ENCODE assay signal across 21 cellular contexts in the genomic region with DNA sequence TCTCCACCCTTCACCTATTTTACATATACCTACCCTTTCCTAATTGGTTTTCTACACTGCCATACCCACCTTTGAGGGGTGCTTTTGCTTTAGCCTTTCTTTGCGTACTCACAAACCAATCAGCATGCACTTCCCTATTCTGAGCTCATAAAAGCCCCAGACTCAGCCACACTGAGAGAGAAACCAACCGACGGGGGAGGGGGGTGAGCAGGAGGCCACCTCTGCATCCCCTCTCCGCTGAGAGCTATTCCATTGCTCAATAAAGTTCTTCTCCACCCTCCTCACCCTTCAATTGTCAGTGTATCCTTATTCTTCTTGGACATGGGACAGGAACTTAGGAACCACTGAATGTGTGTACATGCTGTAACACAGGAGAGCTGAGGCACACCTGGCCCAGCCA. TPM values are rescaled to one million over a fixed set of nuclear protein-coding genes. Genes with fewer than 3 reads are reported as not detected.
DNase-seq lines count a peak whose midpoint lies in the region; ATAC-seq, FAIRE-seq and TF ChIP-seq lines count a peak whose summit lies in the region.
"Had no signal": no experiment of that assay in that cellular context is flagged by ENCODE, and none has a peak within 500 bp of the region (broad histone marks: within the 10 kb centered on the region; RNA-seq: fewer than 3 reads in every experiment).

No MANE protein-coding gene starts in this region.

- H3K23me2 ChIP-seq in H9 (ENCODE audit: insufficient read length, low read depth, low read length, poor library complexity, severe bottlenecking) = no peaks in the 10 kb centered on the region

- no peak for FAIRE-seq in GM12891 (lab: Jason Lieb, UNC)
- FAIRE-seq: GM19239 had no signal

- H3K4ac ChIP-seq in H9 (ENCODE audit: low read depth, low read length) = no peak overlapping the region
- no peak overlapping the region for H3K4ac ChIP-seq in mesenchymal stem cell (ENCODE audit: low read depth in 1 of 2, low read length in 2 of 2)

- peaks cover 11 to 20% of the 10 kb centered on the region in 2 experiments for H3K9me3 Mint-ChIP-seq in H9

- H2BK15ac ChIP-seq in H9 (ENCODE audit: low read depth, low read length) (no peak overlapping the region), mesenchymal stem cell (ENCODE audit: low read depth, poor library complexity, severe bottlenecking) (no peak overlapping the region)

- H3K4me1 Mint-ChIP-seq in H9 = no peaks in the 10 kb centered on the region

- H3K9me3 ChIP-seq in H9 (ENCODE audit: control insufficient read depth, low read depth, low read length) (peaks cover 11% of the 10 kb centered on the region), OCI-LY7 (ENCODE audit: low read length) (peaks cover 21% of the 10 kb centered on the region), mesenchymal stem cell (ENCODE audit: control insufficient read depth, low read length) (peaks cover 12% of the 10 kb centered on the region)

- no peak for ATAC-seq in HG02884 (IDR thresholded peaks at IDR 0.05; ENCODE audit: unreplicated experiment)
- ATAC-seq in GM18909 (IDR thresholded peaks at IDR 0.05; ENCODE audit: poor library complexity, unreplicated experiment) = no peak
- ATAC-seq in GM21526 (IDR thresholded peaks at IDR 0.05; ENCODE audit: low FRiP score, unreplicated experiment) = no peak
- ATAC-seq: HCT116, PC-3 had no signal

- H3K79me2 ChIP-seq in H9 (ENCODE audit: insufficient read depth, low read length) = no peaks in the 10 kb centered on the region
- H3K79me2 ChIP-seq in OCI-LY7 (ENCODE audit: insufficient read depth, low read depth, low read length) = no peaks in the 10 kb centered on the region

- H3K79me1 ChIP-seq in H9 (ENCODE audit: insufficient read depth, low read depth, low read length, poor library complexity, severe bottlenecking) (no peaks in the 10 kb centered on the region), mesenchymal stem cell (replicated peaks; ENCODE audit: low read length, poor library complexity, severe bottlenecking) (no peaks in the 10 kb centered on the region)

- H4K91ac ChIP-seq in H9 (ENCODE audit: insufficient read length, low read depth, low read length) (no peak overlapping the region), mesenchymal stem cell (ENCODE audit: low read length) (no peak overlapping the region)

- no peak overlapping the region for H4K5ac ChIP-seq in H9 (ENCODE audit: insufficient read length, low read depth, low read length)

- H3K27ac Mint-ChIP-seq in H9 = no peak overlapping the region
- H3K27ac Mint-ChIP-seq: CD4-positive, alpha-beta T cell; T-helper 1 cell treated with Interleukin-12 subunit alpha and Interleukin-12 subunit beta and Interleukin-4 antibody, amounts not matched to agents 30 μg/mL and 1 μg/mL, for 36 hours had no signal

- TF ChIP-seq CTCF in H9 (conservative IDR thresholded peaks at IDR 0.05) (no peak), OCI-LY7 (conservative IDR thresholded peaks at IDR 0.05; ENCODE audit: low read length) (no peak)

- TF ChIP-seq POLR2A in GM12891 (IDR thresholded peaks at IDR 0.05; ENCODE audit: low read depth, low read length) = no peak

- H3K9ac ChIP-seq in H9 (ENCODE audit: extremely low read depth, insufficient read length, low read length) (no peak overlapping the region), mesenchymal stem cell (ENCODE audit: low read length) (no peak overlapping the region)
- H3K9ac ChIP-seq: BLaER1 had no signal

- CTCF ChIA-PET in OCI-LY7 (lab: Charles Lee; ENCODE audit: unreplicated experiment) = no interaction called here

- H3K4me2 ChIP-seq in H9 (ENCODE audit: insufficient read depth, insufficient read length, low read length) (no peak overlapping the region), OCI-LY7 (ENCODE audit: low read length) (no peak overlapping the region), mesenchymal stem cell (ENCODE audit: low read length, poor library complexity, severe bottlenecking) (no peak overlapping the region)
- H3K4me2 ChIP-seq: BLaER1 had no signal

- peaks cover 18% of the 10 kb centered on the region for H3K27me3 ChIP-seq in H9 (ENCODE audit: insufficient read depth, low read length)
- H3K27me3 ChIP-seq in mesenchymal stem cell (ENCODE audit: control insufficient read depth in 1 of 2, insufficient read depth in 1 of 2, low read length in 2 of 2) = peaks cover 0 to 6% of the 10 kb centered on the region in 2 experiments

- no peak for DNase-seq in GM12891 (ENCODE audit: insufficient read length, low spot score)
- peak; percentile 58 for DNase-seq in H9
- DNase-seq in OCI-LY7 (ENCODE audit: low spot score) = peak; percentile 9
- no peak for DNase-seq in mesenchymal stem cell
- DNase-seq: CD4-positive, alpha-beta T cell; COR-L47; GDM1; IMR-90; Kasumi-1; NCI-H1048; NCI-H1417 treated with DMSO at 0.1 percent for 48 hours; NCI-H187; PC-3; Right ventricle myocardium superior had no signal

- H3K27ac ChIP-seq in H9 (ENCODE audit: insufficient read length, low read depth, low read length) (no peak overlapping the region), OCI-LY7 (ENCODE audit: low read depth, low read length, poor library complexity, severe bottlenecking) (no peak overlapping the region), mesenchymal stem cell (ENCODE audit: low read length, poor library complexity, severe bottlenecking) (no peak overlapping the region)
- H3K27ac ChIP-seq: BLaER1 had no signal

- H3K36me3 Mint-ChIP-seq in H9 (ENCODE audit: insufficient read depth in 1 of 3, low read depth in 3 of 3) = peaks cover 0 to 4% (median 1%) of the 10 kb centered on the region in 3 experiments; a peak in 4 of 7 replicates

- no peak overlapping the region for H2AK5ac ChIP-seq in H9 (ENCODE audit: insufficient read length, low read length)
- H2AK5ac ChIP-seq in mesenchymal stem cell (ENCODE audit: low read length, severe bottlenecking) = no peak overlapping the region

- no CpG with 5 or more reads among the region's 4 CpGs for WGBS in H9 (ENCODE audit: extremely low coverage, insufficient read length, low lambda C conversion rate)
- WGBS in mesenchymal stem cell = 43% methylated on average over 3 of the region's 4 CpGs

- H3K9me2 ChIP-seq in OCI-LY7 (ENCODE audit: insufficient read depth, low read length) = no peaks in the 10 kb centered on the region

- no peak overlapping the region for H3T11ph ChIP-seq in H9 (ENCODE audit: low read length)

- H4K20me1 ChIP-seq in H9 (ENCODE audit: control insufficient read depth, insufficient read depth, insufficient read length) (no peaks in the 10 kb centered on the region), OCI-LY7 (ENCODE audit: insufficient read depth, low read length) (no peaks in the 10 kb centered on the region)
- H4K20me1 ChIP-seq: BLaER1 had no signal

- H3K14ac ChIP-seq in H9 (ENCODE audit: insufficient read depth, low read length) (no peak overlapping the region), mesenchymal stem cell (ENCODE audit: low read length in 2 of 2) (peak overlapping the region in 1 of 2 experiments; percentile 83)

- no peak overlapping the region for H3K56ac ChIP-seq in H9 (ENCODE audit: insufficient read length, low read depth, low read length)

- no peak overlapping the region; a peak in 1 of 5 replicates for H3K4me3 Mint-ChIP-seq in H9
- H3K4me3 Mint-ChIP-seq: CD4-positive, alpha-beta T cell; T-helper 1 cell treated with Interleukin-12 subunit alpha and Interleukin-12 subunit beta and Interleukin-4 antibody, amounts not matched to agents 30 μg/mL and 1 μg/mL, for 36 hours had no signal

- H2AFZ ChIP-seq in H9 (ENCODE audit: low read length) = no peak overlapping the region
- no peak overlapping the region for H2AFZ ChIP-seq in OCI-LY7 (ENCODE audit: low read length)
- no peak overlapping the region for H2AFZ ChIP-seq in mesenchymal stem cell (ENCODE audit: low read depth, low read length)

- intact Hi-C loops in OCI-LY7 (cut with micrococcal nuclease; ENCODE audit: unreplicated experiment) = loop anchor here (10.0 kb wide), 1 partner anchor 157 kb away; a partner anchor contains a TSS

- no peak overlapping the region for H2BK12ac ChIP-seq in H9 (ENCODE audit: insufficient read length, low read depth, low read length)
- H2BK12ac ChIP-seq in mesenchymal stem cell (ENCODE audit: low read length in 2 of 2) = no peak overlapping the region

- H3K18ac ChIP-seq in H9 (ENCODE audit: insufficient read length, low read depth, low read length) = no peak overlapping the region
- H3K18ac ChIP-seq in mesenchymal stem cell (ENCODE audit: low read depth in 1 of 2, low read length in 2 of 2) = peak overlapping the region in 1 of 2 experiments; percentile 72

- H3K4me3 ChIP-seq in OCI-LY7 (ENCODE audit: low read depth, low read length, poor library complexity, severe bottlenecking) (no peak overlapping the region), mesenchymal stem cell (ENCODE audit: insufficient read depth in 1 of 2, low read depth in 1 of 2, low read length in 2 of 2) (no peak overlapping the region)
- H3K4me3 ChIP-seq: BLaER1 had no signal

- POLR2A ChIA-PET in OCI-LY7 (lab: Charles Lee) = interaction anchor here (0.6 kb wide), 1 partner anchor 57 kb away, joined by 5 read pairs; no protein-coding TSS in a partner anchor

- H3K4me1 ChIP-seq in H9 (ENCODE audit: insufficient read depth, low read length) (no peaks in the 10 kb centered on the region), OCI-LY7 (ENCODE audit: insufficient read depth, low read length, poor library complexity, severe bottlenecking) (no peaks in the 10 kb centered on the region), mesenchymal stem cell (ENCODE audit: control insufficient read depth, insufficient read depth, low read depth, low read length) (peaks cover 1% of the 10 kb centered on the region)
- H3K4me1 ChIP-seq: BLaER1 had no signal

- BruUV-seq in OCI-LY7 (replicated peaks; lab: Mats Ljungman, UMichigan) = no TSS peak

- H3K23ac ChIP-seq in H9 (ENCODE audit: insufficient read length, low read depth, low read length) (no peak overlapping the region), mesenchymal stem cell (ENCODE audit: low read length in 2 of 2) (no peak overlapping the region)

- H3K36me3 ChIP-seq in OCI-LY7 (ENCODE audit: insufficient read depth, low read length) (no peaks in the 10 kb centered on the region), mesenchymal stem cell (ENCODE audit: control insufficient read depth in 1 of 2, insufficient read depth in 2 of 2, low read depth in 1 of 2, low read length in 2 of 2) (no peaks in the 10 kb centered on the region)

- peaks cover 100% of the 10 kb centered on the region for H3K27me3 Mint-ChIP-seq in H9 (ENCODE audit: low read depth)

- H4K8ac ChIP-seq in H9 (replicated peaks; ENCODE audit: insufficient read length, low read depth, low read length) (no peak overlapping the region), mesenchymal stem cell (ENCODE audit: low read length) (peak overlapping the region; percentile 64)

- H2BK20ac ChIP-seq in H9 (ENCODE audit: low read depth, low read length, poor library complexity, severe bottlenecking) = no peak overlapping the region

- H2BK5ac ChIP-seq in H9 (ENCODE audit: insufficient read length, low read length) = no peak overlapping the region
- no peak overlapping the region for H2BK5ac ChIP-seq in mesenchymal stem cell (ENCODE audit: low read depth, low read length, poor library complexity, severe bottlenecking)

- H2BK120ac ChIP-seq in H9 (ENCODE audit: low read depth, low read length, poor library complexity, severe bottlenecking) = no peak overlapping the region
- no peak overlapping the region for H2BK120ac ChIP-seq in mesenchymal stem cell (ENCODE audit: low read depth, low read length)

RNA-seq across cellular contexts. Expression of a gene that starts 9.0 kb away (rescaled TPM):
- polyA plus RNA-seq in GM12891 (2012; ENCODE audit: low read depth, missing spikeins) = 5.5 TPM
- total RNA-seq in H9 (2021) (11.1 and 17.7 TPM in 2 replicates), OCI-LY7 (2022) (1.1 TPM in 1 of 2 replicates, not detected in the other)
- 0.73 TPM in 1 of 2 replicates, not detected in the other for total RNA-seq in OCI-LY7 (2014; rRNA removed; shearing (Covaris generic))
- 165 TPM for polyA plus RNA-seq in mesenchymal stem cell (2013, experiment 1 of 2)
- 168 TPM for polyA plus RNA-seq in mesenchymal stem cell (2013, experiment 2 of 2)
- total RNA-seq: CD4-positive, alpha-beta T cell had no signal

RNA-seq across cellular contexts. Expression of a gene that starts 56.6 kb away (rescaled TPM):
- 10.4 TPM for polyA plus RNA-seq in GM12891 (2012; ENCODE audit: low read depth, missing spikeins)
- total RNA-seq in H9 (2021) (31.5 and 34.2 TPM in 2 replicates), OCI-LY7 (2022) (34.5 and 40.8 TPM in 2 replicates)
- total RNA-seq in OCI-LY7 (2014; rRNA removed; shearing (Covaris generic)) = 35.0 and 35.9 TPM in 2 replicates
- polyA plus RNA-seq in mesenchymal stem cell (2013, experiment 1 of 2) = 16.5 TPM
- polyA plus RNA-seq in mesenchymal stem cell (2013, experiment 2 of 2) = 18.2 TPM

Comparison
In these comparisons a context has a peak if more than half of its experiments do, and no peak if none do; other contexts are left out.
1. DNase-seq: peak in H9 (single experiment) and OCI-LY7 (single experiment); none in GM12891 (single experiment) and mesenchymal stem cell (single experiment).